Comparison of ENCODE assay signal across 9 cellular contexts in genomic region chr19:1273263-1274041, GRCh38. TPM values are rescaled to one million over a fixed set of nuclear protein-coding genes. Genes with fewer than 3 reads are reported as not detected.
A peak's percentile ranks its signal among the peaks of the same experiment; 100 is the strongest.
DNase-seq lines count a peak whose midpoint lies in the region; ATAC-seq and TF ChIP-seq lines count a peak whose summit lies in the region.
"Had no signal": no experiment of that assay in that cellular context is flagged by ENCODE, and none has a peak within 500 bp of the region (broad histone marks: within the 10 kb centered on the region; RNA-seq: fewer than 3 reads in every experiment).

No MANE protein-coding gene starts in this region.

- H3K4me3 ChIP-seq in right atrium auricular region = no peak overlapping the region

- no peak for ATAC-seq in activated B cell treated with CpG ODN at 0.5 μM for 24 hours (ENCODE audit: low read depth)
- no peak for ATAC-seq in stimulated activated naive CD8-positive, alpha-beta T cell treated with anti-CD3 and anti-CD28 coated beads, Interleukin-15, amount 100 ng/mL, for 72 hours
- no peak for ATAC-seq in HG03439 (IDR thresholded peaks at IDR 0.05; ENCODE audit: unreplicated experiment)
- no peak for ATAC-seq in HG03521 (IDR thresholded peaks at IDR 0.05; ENCODE audit: unreplicated experiment)
- ATAC-seq in HG03460 (IDR thresholded peaks at IDR 0.05; ENCODE audit: unreplicated experiment) = no peak

- H3K27me3 ChIP-seq in right atrium auricular region = no peaks in the 10 kb centered on the region

- CTCF ChIA-PET in activated B cell treated with CpG ODN at 0.5 μM for 24 hours (lab: Charles Lee) = interaction anchor here (2.9 kb wide), 1 partner anchor 29 kb away, joined by 14 read pairs; no protein-coding TSS in a partner anchor

- H3K4me1 Mint-ChIP-seq in activated B cell treated with CpG ODN at 0.5 μM for 24 hours = peaks cover 57% of the 10 kb centered on the region
- peaks cover 86% of the 10 kb centered on the region for H3K4me1 Mint-ChIP-seq in stimulated activated naive CD8-positive, alpha-beta T cell treated with anti-CD3 and anti-CD28 coated beads, Interleukin-15, amount 100 ng/mL, for 72 hours

- peak overlapping the region; percentile 96 to 98 for H3K27ac ChIP-seq in right atrium auricular region

- DNase-seq in SIG-M5 treated with dmso at 0.1 percent for 504 hours (lab: John Stamatoyannopoulos, UW; ENCODE audit: unreplicated experiment) (peak; percentile 78), SIG-M5 (lab: John Stamatoyannopoulos, UW) (no peak), activated B cell treated with CpG ODN at 0.5 μM for 24 hours (no peak), right atrium auricular region (ENCODE audit: low spot score) (no peak)
- no peak for DNase-seq in stimulated activated naive CD8-positive, alpha-beta T cell treated with anti-CD3 and anti-CD28 coated beads, Interleukin-15, amount 100 ng/mL, for 72 hours
- DNase-seq: NCI-H1417 had no signal

- no peaks in the 10 kb centered on the region for H3K9me3 ChIP-seq in right atrium auricular region

- H3K27me3 Mint-ChIP-seq in activated B cell treated with CpG ODN at 0.5 μM for 24 hours = no peaks in the 10 kb centered on the region
- no peaks in the 10 kb centered on the region for H3K27me3 Mint-ChIP-seq in stimulated activated naive CD8-positive, alpha-beta T cell treated with anti-CD3 and anti-CD28 coated beads, Interleukin-15, amount 100 ng/mL, for 72 hours

- peaks cover 48% of the 10 kb centered on the region for H3K36me3 ChIP-seq in right atrium auricular region

- peaks cover 0 to 70% of the 10 kb centered on the region in 2 donors for H3K4me1 ChIP-seq in right atrium auricular region

- POLR2A ChIA-PET in activated B cell treated with CpG ODN at 0.5 μM for 24 hours (lab: Charles Lee) = interaction anchor here (0.6 to 4.0 kb wide), 12 partner anchors 8 to 780 kb away, joined by 3 to 33 read pairs (median 6); no protein-coding TSS in a partner anchor

- H3K4me3 Mint-ChIP-seq in activated B cell treated with CpG ODN at 0.5 μM for 24 hours = peak overlapping the region; percentile 44
- H3K4me3 Mint-ChIP-seq in stimulated activated naive CD8-positive, alpha-beta T cell treated with anti-CD3 and anti-CD28 coated beads, Interleukin-15, amount 100 ng/mL, for 72 hours = peak overlapping the region; percentile 82 to 83

- H3K27ac Mint-ChIP-seq in activated B cell treated with CpG ODN at 0.5 μM for 24 hours = peak overlapping the region; percentile 63
- peak overlapping the region in 1 of 2 donors; percentile 64 for H3K27ac Mint-ChIP-seq in stimulated activated naive CD8-positive, alpha-beta T cell treated with anti-CD3 and anti-CD28 coated beads, Interleukin-15, amount 100 ng/mL, for 72 hours

- peaks cover 59% of the 10 kb centered on the region for H3K36me3 Mint-ChIP-seq in activated B cell treated with CpG ODN at 0.5 μM for 24 hours (ENCODE audit: low read depth)

- TF ChIP-seq CTCF in activated B cell treated with CpG ODN at 0.5 μM for 24 hours (IDR thresholded peaks at IDR 0.05) (no peak), right atrium auricular region (IDR thresholded peaks at IDR 0.05) (no peak)

- intact Hi-C loops in activated B cell treated with CpG ODN at 0.5 μM for 24 hours (cut with micrococcal nuclease) = no loop called here

- no peaks in the 10 kb centered on the region for H3K9me3 Mint-ChIP-seq in activated B cell treated with CpG ODN at 0.5 μM for 24 hours
- H3K9me3 Mint-ChIP-seq in stimulated activated naive CD8-positive, alpha-beta T cell treated with anti-CD3 and anti-CD28 coated beads, Interleukin-15, amount 100 ng/mL, for 72 hours = no peaks in the 10 kb centered on the region

RNA-seq across cellular contexts. Expression of gene FAM174C, which starts 1.9 kb away (rescaled TPM):
- total RNA-seq in activated B cell treated with CpG ODN at 0.5 μM for 24 hours = 47.9 and 52.0 TPM in 2 replicates
- total RNA-seq in right atrium auricular region = 10 to 100 TPM; 28.9 to 29.8 TPM

RNA-seq across cellular contexts. Expression of gene CIRBP, which starts 4.3 kb away (rescaled TPM):
- total RNA-seq in activated B cell treated with CpG ODN at 0.5 μM for 24 hours (399 and 400 TPM in 2 replicates), right atrium auricular region (100 to 1,000 TPM; 288 to 385 TPM)

RNA-seq across cellular contexts. Expression of gene EFNA2, which starts 12.2 kb away (rescaled TPM):
- not detected in 2 replicates for total RNA-seq in activated B cell treated with CpG ODN at 0.5 μM for 24 hours
- not detected for total RNA-seq in right atrium auricular region

RNA-seq across cellular contexts. Expression of gene MIDN, which starts 25.1 kb away (rescaled TPM):
- total RNA-seq in activated B cell treated with CpG ODN at 0.5 μM for 24 hours = 64.5 and 68.4 TPM in 2 replicates
- 10 to 100 TPM; 42.1 to 42.2 TPM for total RNA-seq in right atrium auricular region

RNA-seq across cellular contexts. Expression of gene ATP5F1D, which starts 31.9 kb away (rescaled TPM):
- 172 and 185 TPM in 2 replicates for total RNA-seq in activated B cell treated with CpG ODN at 0.5 μM for 24 hours
- total RNA-seq in right atrium auricular region = 100 to 1,000 TPM; 193 to 269 TPM
